In the genomic region with DNA sequence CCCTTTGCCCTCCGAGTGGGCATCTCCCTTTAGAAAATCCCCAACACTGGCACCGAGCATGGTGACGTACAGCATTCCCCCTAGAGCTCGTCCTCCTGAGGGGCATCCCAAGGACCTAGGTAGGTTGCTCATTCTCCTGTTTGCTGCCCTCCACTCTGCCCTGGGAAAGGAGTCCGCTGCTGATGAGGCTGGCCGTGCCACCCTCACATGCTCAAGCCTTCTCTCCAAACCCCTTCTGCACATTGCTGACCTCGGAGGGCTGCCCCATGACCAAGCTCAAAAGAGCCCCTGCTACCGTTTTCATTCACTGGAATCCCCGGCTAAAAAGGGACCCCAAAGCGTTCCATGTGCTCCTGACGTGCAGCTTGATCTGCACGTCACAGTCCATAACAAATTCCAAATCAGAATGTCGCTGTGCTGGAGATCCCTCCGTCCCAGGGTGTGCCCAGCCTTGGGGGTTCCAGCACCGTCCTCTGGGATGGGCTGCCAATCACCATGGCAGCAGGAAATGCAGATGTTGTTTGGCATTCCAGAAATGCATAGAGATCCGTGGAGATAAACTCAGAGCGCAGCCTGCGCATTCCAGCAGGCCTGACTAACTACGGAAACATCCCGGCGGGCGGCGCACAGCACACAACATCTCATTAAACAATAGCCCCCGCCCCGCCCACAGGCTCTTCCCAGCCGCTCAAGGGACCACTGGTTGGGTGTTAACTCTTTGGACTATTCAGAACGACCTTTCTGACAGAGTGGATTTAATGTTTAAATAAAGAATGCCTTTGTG, we compare ENCODE assay signal across 9 cellular contexts. TPM values are rescaled to one million over a fixed set of nuclear protein-coding genes. Genes with fewer than 3 reads are reported as not detected.
DNase-seq lines count a peak whose midpoint lies in the region; FAIRE-seq and TF ChIP-seq lines count a peak whose summit lies in the region.
"Had no signal": no experiment of that assay in that cellular context is flagged by ENCODE, and none has a peak within 500 bp of the region (broad histone marks: within the 10 kb centered on the region; RNA-seq: fewer than 3 reads in every experiment).

No MANE protein-coding gene starts in this region.

- no peaks in the 10 kb centered on the region for H3K36me3 ChIP-seq in kidney (ENCODE audit: control insufficient read depth in 1 of 2, insufficient read depth in 2 of 2, low read length in 2 of 2)
- H3K36me3 ChIP-seq in uterus = no peaks in the 10 kb centered on the region

- no peak for FAIRE-seq in kidney (lab: Jason Lieb, UNC)
- FAIRE-seq: frontal cortex had no signal

- H3K4me1 ChIP-seq in kidney (ENCODE audit: control insufficient read depth in 1 of 2, insufficient read depth in 1 of 2, low read depth in 1 of 2, low read length in 2 of 2) (peaks cover 0 to 8% of the 10 kb centered on the region in 2 donors), uterus (peaks cover 0 to 16% of the 10 kb centered on the region in 2 donors)

- H3K27ac ChIP-seq in kidney (ENCODE audit: low read depth in 2 of 2, low read length in 2 of 2) = no peak overlapping the region
- H3K27ac ChIP-seq in uterus = no peak overlapping the region

- H3K9ac ChIP-seq in kidney (ENCODE audit: low read length in 2 of 2) = no peak overlapping the region

- no peak overlapping the region for H3K4me3 ChIP-seq in cardiac fibroblast (replicated peaks in 1 of 2; ENCODE audit: low read depth in 2 of 2, low read length in 2 of 2)
- H3K4me3 ChIP-seq in kidney (ENCODE audit: low read length in 2 of 2) = no peak overlapping the region
- no peak overlapping the region for H3K4me3 ChIP-seq in uterus

- H3K27me3 ChIP-seq in uterus = no peaks in the 10 kb centered on the region

- no peak for TF ChIP-seq CTCF in cardiac fibroblast (IDR thresholded peaks at IDR 0.05; ENCODE audit: low read depth, low read length)
- no peak for TF ChIP-seq CTCF in kidney (IDR thresholded peaks at IDR 0.05; ENCODE audit: borderline replicate concordance, extremely low read depth, insufficient read depth)
- no peak for TF ChIP-seq CTCF in uterus (IDR thresholded peaks at IDR 0.05)

- TF ChIP-seq POLR2A in uterus (IDR thresholded peaks at IDR 0.05) = no peak

- intact Hi-C loops in kidney (cut with DNase I) = no loop called here
- intact Hi-C loops in uterus (cut with DNase I; ENCODE audit: low total_unique reads) = no loop called here

- DNase-seq in activated effector memory CD4-positive, alpha-beta T cell treated with anti-CD3 and anti-CD28 coated beads, Interleukin-2, amount 50 U/mL, for 16 hours = peak; percentile 42
- no peak for DNase-seq in activated effector memory CD4-positive, alpha-beta T cell treated with Interleukin-2 at 50 U/mL for 16 hours
- DNase-seq in cardiac fibroblast (ENCODE audit: low read depth in 2 of 2) (peak; percentile 96 to 98), kidney (peak; percentile 84), uterus (peak; percentile 27 to 51), NCI-H2196 (lab: John Stamatoyannopoulos, UW; ENCODE audit: unreplicated experiment) (no peak), SHP77 (lab: John Stamatoyannopoulos, UW) (no peak), SHP77 treated with DMSO at 0.1 percent for 48 hours (lab: John Stamatoyannopoulos, UW) (no peak)

- H3K9me3 ChIP-seq in kidney (ENCODE audit: control insufficient read depth in 1 of 2, low read length in 2 of 2) = no peaks in the 10 kb centered on the region
- no peaks in the 10 kb centered on the region for H3K9me3 ChIP-seq in uterus

RNA-seq across cellular contexts. Expression of a gene that starts 26.3 kb away (rescaled TPM):
- total RNA-seq in kidney (4.4 TPM), uterus (10 to 100 TPM in 1 of 4 donors, 1 to 10 TPM in 2, under 1 TPM in 1; 0.59 to 12.2 (median 3.1) TPM)
- 4.0 TPM for polyA plus RNA-seq in kidney (ENCODE audit: insufficient read depth, low read depth, low replicate concordance)

RNA-seq across cellular contexts. Expression of a gene that starts 26.3 kb away (rescaled TPM):
- total RNA-seq in kidney (16.7 TPM), uterus (10 to 100 TPM in 3 of 4 donors, 1 to 10 TPM in 1; 6.8 to 24.3 (median 17.7) TPM)
- 8.8 TPM for polyA plus RNA-seq in kidney (ENCODE audit: insufficient read depth, low read depth, low replicate concordance)

Comparison
In these comparisons a context has a peak if more than half of its experiments do, and no peak if none do; other contexts are left out.
1. DNase-seq: peak in activated effector memory CD4-positive, alpha-beta T cell treated with anti-CD3 and anti-CD28 coated beads, Interleukin-2, amount 50 U/mL, for 16 hours (single experiment), cardiac fibroblast (2 of 2), kidney (single experiment) and uterus (2 of 2); none in activated effector memory CD4-positive, alpha-beta T cell treated with Interleukin-2 at 50 U/mL for 16 hours (single experiment), NCI-H2196 (single experiment), SHP77 (0 of 2) and SHP77 treated with DMSO at 0.1 percent for 48 hours (single experiment).